ENCODE assay signal across 12 cellular contexts in genomic region chr18:46891742-46892214, GRCh38. TPM values are rescaled to one million over a fixed set of nuclear protein-coding genes. Genes with fewer than 3 reads are reported as not detected.
DNase-seq lines count a peak whose midpoint lies in the region; ATAC-seq, FAIRE-seq and TF ChIP-seq lines count a peak whose summit lies in the region.
"Had no signal": no experiment of that assay in that cellular context is flagged by ENCODE, and none has a peak within 500 bp of the region (broad histone marks: within the 10 kb centered on the region; RNA-seq: fewer than 3 reads in every experiment).

No MANE protein-coding gene starts in this region.

- intact Hi-C loops in MCF 10A (cut with micrococcal nuclease) (no loop called here), sciatic nerve (cut with DNase I) (no loop called here)

- peaks cover 0 to 2% of the 10 kb centered on the region in 2 donors for H3K4me1 ChIP-seq in small intestine (ENCODE audit: control insufficient read depth in 2 of 2, insufficient read depth in 1 of 2, low read depth in 1 of 2, low read length in 1 of 2)

- CTCF ChIA-PET in MCF 10A (lab: Yijun Ruan, JAX): interaction anchor here (0.7 kb wide), 1 partner anchor 10 kb away, joined by 3 read pairs; no protein-coding TSS in a partner anchor

- peaks cover 19% of the 10 kb centered on the region for H3K36me3 Mint-ChIP-seq in MCF 10A (ENCODE audit: insufficient read depth, unreplicated experiment)
- H3K36me3 Mint-ChIP-seq in T-helper 2 cell treated with Interferon-gamma antibody and Interleukin-4, amounts not matched to agents 5 μg/mL and 100 μg/mL, for 36 hours (ENCODE audit: low read depth): peaks cover 46% of the 10 kb centered on the region

- H3K4me3 Mint-ChIP-seq in MCF 10A (ENCODE audit: unreplicated experiment): no peak overlapping the region
- no peak overlapping the region for H3K4me3 Mint-ChIP-seq in T-helper 2 cell treated with Interferon-gamma antibody and Interleukin-4, amounts not matched to agents 5 μg/mL and 100 μg/mL, for 36 hours
- H3K4me3 Mint-ChIP-seq: brain had no signal

- H3K9me3 ChIP-seq in small intestine (ENCODE audit: control insufficient read depth, low read depth): no peaks in the 10 kb centered on the region

- peaks cover 0 to 8% of the 10 kb centered on the region in 2 donors for H3K36me3 ChIP-seq in small intestine (ENCODE audit: control insufficient read depth in 2 of 2, insufficient read depth in 2 of 2, low read length in 2 of 2)

- no peaks in the 10 kb centered on the region for H3K9me3 Mint-ChIP-seq in MCF 10A (ENCODE audit: unreplicated experiment)
- peaks cover 30% of the 10 kb centered on the region for H3K9me3 Mint-ChIP-seq in T-helper 2 cell treated with Interferon-gamma antibody and Interleukin-4, amounts not matched to agents 5 μg/mL and 100 μg/mL, for 36 hours

- no peak for FAIRE-seq in small intestine (lab: Jason Lieb, UNC)

- POLR2A ChIA-PET in MCF 10A (lab: Yijun Ruan, JAX): no interaction called here

- BruUV-seq in MCF 10A (replicated peaks; lab: Mats Ljungman, UMichigan): no TSS peak

- H3K4me3 ChIP-seq in GM12865 (ENCODE audit: low read depth, low read length) (no peak overlapping the region), small intestine (ENCODE audit: low read depth in 1 of 2, low read length in 2 of 2) (no peak overlapping the region)

- DNase-seq in GM12865 (ENCODE audit: low read depth): peak; percentile 87
- DNase-seq in GM19240 (ENCODE audit: insufficient read length, low spot score): peak; percentile 29
- DNase-seq in small intestine: no peak
- no peak for DNase-seq in MCF 10A (ENCODE audit: unreplicated experiment)
- no peak for DNase-seq in T-helper 2 cell treated with Interferon-gamma antibody and Interleukin-4, amounts not matched to agents 5 μg/mL and 100 μg/mL, for 36 hours (ENCODE audit: low spot score)
- no peak for DNase-seq in sciatic nerve (ENCODE audit: low spot score)
- DNase-seq: activated CD4-positive, alpha-beta T cell treated with anti-CD3 and anti-CD28 coated beads, Interleukin-2, amount 50 U/mL, for 1 hour; HCEC 1CT; NCI-H1092 treated with DMSO at 0.1 percent for 48 hours had no signal

- TF ChIP-seq CTCF in GM12865 (IDR thresholded peaks at IDR 0.05; ENCODE audit: insufficient read depth, low read depth, low read length, missing control alignments) (no peak), MCF 10A (IDR thresholded peaks at IDR 0.05; ENCODE audit: unreplicated experiment) (no peak)

- H3K27ac ChIP-seq in small intestine (ENCODE audit: low read depth in 1 of 2, low read length in 1 of 2): no peak overlapping the region

- no peaks in the 10 kb centered on the region for H3K27me3 ChIP-seq in small intestine (ENCODE audit: control insufficient read depth in 2 of 2, insufficient read depth in 2 of 2, low read length in 2 of 2)

- H3K27ac Mint-ChIP-seq in MCF 10A (ENCODE audit: low read depth, unreplicated experiment): no peak overlapping the region
- H3K27ac Mint-ChIP-seq in T-helper 2 cell treated with Interferon-gamma antibody and Interleukin-4, amounts not matched to agents 5 μg/mL and 100 μg/mL, for 36 hours: no peak overlapping the region
- H3K27ac Mint-ChIP-seq: brain had no signal

- H3K4me1 Mint-ChIP-seq in MCF 10A (ENCODE audit: insufficient read depth, unreplicated experiment): no peaks in the 10 kb centered on the region
- peaks cover 17% of the 10 kb centered on the region for H3K4me1 Mint-ChIP-seq in T-helper 2 cell treated with Interferon-gamma antibody and Interleukin-4, amounts not matched to agents 5 μg/mL and 100 μg/mL, for 36 hours (ENCODE audit: low read depth)

- ATAC-seq in HG02798 (IDR thresholded peaks at IDR 0.05; ENCODE audit: poor library complexity, unreplicated experiment) (peak; percentile 87), HG03565 (IDR thresholded peaks at IDR 0.05; ENCODE audit: unreplicated experiment) (peak; percentile 81), sciatic nerve (no peak)

- WGBS in small intestine, 3 donors: 73 to 87% (median 84%) methylated on average over 3 of the region's 3 CpGs

- H3K27me3 Mint-ChIP-seq in MCF 10A (ENCODE audit: insufficient read depth, unreplicated experiment): no peaks in the 10 kb centered on the region
- H3K27me3 Mint-ChIP-seq in T-helper 2 cell treated with Interferon-gamma antibody and Interleukin-4, amounts not matched to agents 5 μg/mL and 100 μg/mL, for 36 hours (ENCODE audit: low read depth): no peaks in the 10 kb centered on the region

RNA-seq across cellular contexts. Expression of gene PIAS2, which starts 25.5 kb away (rescaled TPM):
- 1 to 10 TPM; 2.5 to 5.6 (median 3.2) TPM for polyA plus RNA-seq in small intestine
- 22.8 and 28.2 TPM in 2 replicates for total RNA-seq in MCF 10A (2022)
- total RNA-seq in sciatic nerve: 32.7 TPM

RNA-seq across cellular contexts. Expression of gene KATNAL2, which starts 25.6 kb away (rescaled TPM):
- 1 to 10 TPM in 2 of 3 donors, not detected in 1; 1.6 to 2.9 TPM for polyA plus RNA-seq in small intestine
- total RNA-seq in MCF 10A (2022): 2.1 and 3.5 TPM in 2 replicates
- total RNA-seq in sciatic nerve: 5.6 TPM

Comparison
In these comparisons a context has a peak if more than half of its experiments do, and no peak if none do; other contexts are left out.
1. DNase-seq: peak in GM12865 (single experiment) and GM19240 (single experiment); none in small intestine (single experiment), MCF 10A (single experiment), T-helper 2 cell treated with Interferon-gamma antibody and Interleukin-4, amounts not matched to agents 5 μg/mL and 100 μg/mL, for 36 hours (single experiment) and sciatic nerve (single experiment).